In the genomic region with DNA sequence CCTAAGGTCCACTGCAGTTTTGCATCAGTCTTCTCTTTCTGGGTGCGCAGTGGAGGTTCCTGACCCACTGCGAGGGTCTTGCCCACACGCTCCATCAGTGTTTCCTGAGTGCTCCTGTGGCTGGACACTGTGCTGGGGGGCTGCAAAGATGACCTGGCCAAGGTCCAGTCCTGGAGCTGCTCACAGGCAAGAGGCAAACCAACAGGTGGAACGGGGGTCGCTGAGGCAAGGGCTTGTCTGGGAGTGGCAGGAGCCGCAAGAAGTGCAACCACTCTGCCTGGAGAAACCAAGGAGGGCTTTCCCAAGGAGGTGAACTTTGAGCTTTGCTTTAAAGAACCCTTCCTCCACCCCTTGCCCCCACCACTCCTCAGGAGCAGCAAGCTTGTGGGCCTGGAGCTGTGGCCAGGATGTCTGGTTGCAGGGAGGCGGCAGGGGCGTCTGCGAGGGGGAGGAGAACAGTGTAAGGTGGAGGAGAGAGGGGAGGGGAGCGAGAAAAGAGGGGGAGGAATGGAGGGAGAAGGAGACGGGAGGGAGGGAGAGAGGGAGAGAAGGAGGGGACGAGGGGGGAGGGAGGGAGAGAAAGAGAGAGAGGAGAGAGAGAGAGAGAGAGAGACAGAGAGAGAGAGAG, we compare ENCODE assay signal across 24 cellular contexts. TPM values are rescaled to one million over a fixed set of nuclear protein-coding genes. Genes with fewer than 3 reads are reported as not detected.
DNase-seq lines count a peak whose midpoint lies in the region; ATAC-seq, FAIRE-seq and TF ChIP-seq lines count a peak whose summit lies in the region.
"Had no signal": no experiment of that assay in that cellular context is flagged by ENCODE, and none has a peak within 500 bp of the region (broad histone marks: within the 10 kb centered on the region; RNA-seq: fewer than 3 reads in every experiment).

No MANE protein-coding gene starts in this region.

- H3K9ac ChIP-seq in HepG2 (ENCODE audit: insufficient read depth, low read depth, low read length) = no peak overlapping the region
- H3K9ac ChIP-seq in smooth muscle cell (ENCODE audit: low read depth) = no peak overlapping the region
- H3K9ac ChIP-seq: BLaER1 treated with 17β-estradiol and CSF1 and Interleukin-3, amounts not matched to agents 10 nM and 100 nM had no signal

- H3F3A ChIP-seq in smooth muscle cell (ENCODE audit: low read depth) = no peaks in the 10 kb centered on the region

- peaks cover 2 to 4% of the 10 kb centered on the region in 2 experiments; a peak in 2 of 5 replicates for H3K36me3 ChIP-seq in HepG2 (replicated peaks in 1 of 2; ENCODE audit: control insufficient read depth in 1 of 2, insufficient read depth in 2 of 2, low read length in 2 of 2)
- H3K36me3 ChIP-seq in right lobe of liver = no peaks in the 10 kb centered on the region
- no peaks in the 10 kb centered on the region for H3K36me3 ChIP-seq in smooth muscle cell (ENCODE audit: low read depth)
- H3K36me3 ChIP-seq: BLaER1 treated with 17β-estradiol and CSF1 and Interleukin-3, amounts not matched to agents 10 nM and 100 nM; heart right ventricle; MG63; prostate gland; thyroid gland had no signal

- 43% methylated on average over 12 of the region's 12 CpGs for WGBS in HepG2 (ENCODE audit: low lambda C conversion rate)
- 16% methylated on average over 7 of the region's 12 CpGs for WGBS in right lobe of liver (ENCODE audit: insufficient coverage, low coverage, low lambda C conversion rate, missing lambda C conversion rate)
- 78% methylated on average over 6 of the region's 12 CpGs for WGBS in smooth muscle cell (ENCODE audit: low lambda C conversion rate)

- H3K4me3 ChIP-seq in HepG2 (replicated peaks in 1 of 3; ENCODE audit: insufficient read depth in 1 of 3, low read depth in 2 of 3, low read length in 3 of 3) (peak overlapping the region; percentile 58 to 81 (median 70)), right lobe of liver (no peak overlapping the region), iPS-11a (ENCODE audit: low read depth, low read length) (peak overlapping the region; percentile 52), smooth muscle cell (no peak overlapping the region)
- H3K4me3 ChIP-seq: BLaER1 treated with 17β-estradiol and CSF1 and Interleukin-3, amounts not matched to agents 10 nM and 100 nM; MG63; prostate gland; thyroid gland had no signal

- TF ChIP-seq RAD21 in HepG2 (CRISPR knock-in tag; IDR thresholded peaks at IDR 0.05) = no peak

- in situ Hi-C loops in HepG2 (cut with HindIII; ENCODE audit: extremely low pct_ligation_motif_present, low pct_unique_long_range_greater_than_20kb) = loop anchor here (5.0 to 25.0 kb wide), 2 partner anchors 74 to 566 kb away; a partner anchor contains a TSS

- H3K9me3 ChIP-seq in HepG2 (ENCODE audit: low read length) = no peaks in the 10 kb centered on the region
- H3K9me3 ChIP-seq in right lobe of liver = no peaks in the 10 kb centered on the region
- no peaks in the 10 kb centered on the region for H3K9me3 ChIP-seq in smooth muscle cell (replicated peaks; ENCODE audit: low read depth)
- H3K9me3 ChIP-seq: Caco-2, heart right ventricle, MG63, prostate gland, thyroid gland had no signal

- no peak overlapping the region for H2AFZ ChIP-seq in HepG2 (ENCODE audit: low read length)
- H2AFZ ChIP-seq in smooth muscle cell (ENCODE audit: low read depth) = no peak overlapping the region

- no peak for DNase-seq in HepG2 (ENCODE audit: low spot score)
- DNase-seq in right lobe of liver = no peak
- DNase-seq in smooth muscle cell (lab: John Stamatoyannopoulos, UW; ENCODE audit: unreplicated experiment) = no peak
- no peak for DNase-seq in ecto neural progenitor cell (ENCODE audit: low spot score)
- DNase-seq in stimulated activated CD4-positive, alpha-beta T cell treated with anti-CD3 and anti-CD28 coated beads, Interleukin-2, amount 100 ng/mL, for 48 hours = no peak
- DNase-seq in midbrain (lab: John Stamatoyannopoulos, UW) = no peak
- DNase-seq: NCI-H1436 treated with DMSO at 0.1 percent for 48 hours had no signal

- peaks cover 17% of the 10 kb centered on the region for H3K79me2 ChIP-seq in HepG2 (ENCODE audit: insufficient read depth, low read length)
- no peaks in the 10 kb centered on the region for H3K79me2 ChIP-seq in smooth muscle cell (ENCODE audit: low read depth)

- no peaks in the 10 kb centered on the region for H3K27me3 ChIP-seq in HepG2 (ENCODE audit: control insufficient read depth in 1 of 2, insufficient read depth in 2 of 2, low read length in 2 of 2)
- H3K27me3 ChIP-seq in right lobe of liver = peaks cover 0 to 10% of the 10 kb centered on the region in 2 donors
- peaks cover 59% of the 10 kb centered on the region for H3K27me3 ChIP-seq in smooth muscle cell (ENCODE audit: low read depth)

- TF ChIP-seq EP300 in HepG2 (IDR thresholded peaks at IDR 0.05; ENCODE audit: low read depth in 2 of 2, low read length in 2 of 2) (no peak), HepG2 (CRISPR knock-in tag; IDR thresholded peaks at IDR 0.05; ENCODE audit: borderline replicate concordance) (no peak)

- CTCF ChIA-PET in HepG2 (lab: Yijun Ruan, JAX; ENCODE audit: low intra/inter-chr PET ratio, low total read pairs) = interaction anchor here (2.7 kb wide), 1 partner anchor 141 kb away, joined by 17 read pairs; no protein-coding TSS in a partner anchor

- H3K4me1 ChIP-seq in HepG2 (ENCODE audit: insufficient read depth, low read length) = peaks cover 85% of the 10 kb centered on the region
- peaks cover 0 to 22% (median 9%) of the 10 kb centered on the region in 4 donors for H3K4me1 ChIP-seq in right lobe of liver
- H3K4me1 ChIP-seq in smooth muscle cell (ENCODE audit: low read depth) = peaks cover 8% of the 10 kb centered on the region
- H3K4me1 ChIP-seq: BLaER1 treated with 17β-estradiol and CSF1 and Interleukin-3, amounts not matched to agents 10 nM and 100 nM had no signal

- H4K20me1 ChIP-seq in HepG2 (ENCODE audit: insufficient read depth, low read length) (no peaks in the 10 kb centered on the region), smooth muscle cell (ENCODE audit: low read depth) (peaks cover 5% of the 10 kb centered on the region)

- no peak for FAIRE-seq in HepG2 (lab: Jason Lieb, UNC)
- FAIRE-seq: GM12891, keratinocyte had no signal

- TF ChIP-seq POLR2A in HepG2 (IDR thresholded peaks at IDR 0.05; ENCODE audit: insufficient read depth in 1 of 2, low read depth in 2 of 2, low read length in 2 of 2) = no peak
- no peak for TF ChIP-seq POLR2A in right lobe of liver (IDR thresholded peaks at IDR 0.05)

- POLR2A ChIA-PET in HepG2 (lab: Yijun Ruan, JAX) = interaction anchor here (1.0 to 1.8 kb wide), 5 partner anchors 10 to 74 kb away, joined by 3 to 12 read pairs (median 4); no protein-coding TSS in a partner anchor

- no peak for TF ChIP-seq CTCF in HepG2 (CRISPR knock-in tag; IDR thresholded peaks at IDR 0.05)
- no peak for TF ChIP-seq CTCF in right lobe of liver (IDR thresholded peaks at IDR 0.05)
- no peak for TF ChIP-seq CTCF in smooth muscle cell (IDR thresholded peaks at IDR 0.05; ENCODE audit: borderline replicate concordance, insufficient read depth, poor library complexity, severe bottlenecking)

- ATAC-seq in HepG2 (no peak), right lobe of liver (no peak)

- no peak overlapping the region for H3K27ac ChIP-seq in HepG2 (ENCODE audit: extremely low read length, insufficient read depth, low read length)
- H3K27ac ChIP-seq in right lobe of liver = no peak overlapping the region
- peak overlapping the region; percentile 19 for H3K27ac ChIP-seq in angular gyrus (ENCODE audit: low read depth, low read length)
- no peak overlapping the region for H3K27ac ChIP-seq in smooth muscle cell (ENCODE audit: low read depth)
- H3K27ac ChIP-seq: BLaER1 treated with 17β-estradiol and CSF1 and Interleukin-3, amounts not matched to agents 10 nM and 100 nM; heart right ventricle; prostate gland; thyroid gland had no signal

- H3K4me2 ChIP-seq in HepG2 (ENCODE audit: low read depth, low read length) = peak overlapping the region; percentile 85
- H3K4me2 ChIP-seq in smooth muscle cell = peak overlapping the region; percentile 79
- H3K4me2 ChIP-seq: BLaER1 treated with 17β-estradiol and CSF1 and Interleukin-3, amounts not matched to agents 10 nM and 100 nM had no signal

- intact Hi-C loops in HepG2 (cut with micrococcal nuclease; ENCODE audit: unreplicated experiment) (loop anchor here (1.0 kb wide), 1 partner anchor 28 kb away; no protein-coding TSS in a partner anchor), right lobe of liver (cut with DNase I) (no loop called here)

- BruUV-seq in HepG2 (replicated peaks; lab: Mats Ljungman, UMichigan) = TSS peak; percentile 53

TF ChIP-seq in HepG2, 621 proteins besides CTCF, POLR2A, EP300 and RAD21 (continues in another document):
- TF ChIP-seq SRSF1 (optimal IDR thresholded peaks at IDR 0.05; ENCODE audit: low read depth, low read length) = peak; percentile 2
- 0 out of 2 replicates have a peak, but pooled peaks have one; percentile 32 for TF ChIP-seq PCBP1 (IDR thresholded peaks at IDR 0.05; ENCODE audit: borderline replicate concordance, low read depth, low read length)
- no peak for TF ChIP-seq ZNF605 (CRISPR knock-in tag; IDR thresholded peaks at IDR 0.05)

RNA-seq across cellular contexts. Expression of a gene that starts 0.4 kb away (rescaled TPM):
- total RNA-seq in HepG2 (2016; rRNA removed; fragmentation: Illumina TruSeq; extraction: Trizol) (76.7 and 78.2 TPM in 2 replicates), right lobe of liver (under 1 TPM in 2 of 6 experiments, not detected in 4; 0.18 to 0.56 TPM), smooth muscle cell (not detected in 2 replicates)
- 5.2 and 5.6 TPM in 2 replicates for total RNA-seq in HepG2 (2016; cell fraction: cytosol; rRNA removed; fragmentation: Illumina TruSeq; extraction: Trizol; ENCODE audit: low read depth)
- total RNA-seq in HepG2 (2016; cell fraction: insoluble cytoplasmic fraction; rRNA removed; fragmentation: Illumina TruSeq; extraction: Trizol) = 71.9 and 77.2 TPM in 2 replicates
- total RNA-seq in HepG2 (2016; cell fraction: membrane; rRNA removed; fragmentation: Illumina TruSeq; extraction: Trizol) = 30.7 and 32.7 TPM in 2 replicates
- 36.3 and 39.1 TPM in 2 replicates for total RNA-seq in HepG2 (2016; cell fraction: nucleus; rRNA removed; fragmentation: Illumina TruSeq; extraction: Trizol)
- polyA plus RNA-seq in HepG2 (2011; rRNA removed) (8.3 and 15.9 TPM in 2 replicates), smooth muscle cell (0.33 TPM in 1 of 2 replicates, not detected in the other)
- 7.9 and 22.0 TPM in 2 replicates for polyA plus RNA-seq in HepG2 (2011; cell fraction: cytosol; rRNA removed)
- polyA plus RNA-seq in HepG2 (2011; cell fraction: nucleus; rRNA removed) = 10.3 and 30.4 TPM in 2 replicates
- polyA plus RNA-seq in HepG2 (2012) = 15.3 and 18.2 TPM in 2 replicates
- polyA plus RNA-seq in HepG2 (2016; cell fraction: cytosol; fragmentation: Illumina TruSeq; extraction: Trizol; ENCODE audit: low read depth) = 3.4 and 4.4 TPM in 2 replicates
- polyA plus RNA-seq in HepG2 (2016; cell fraction: insoluble cytoplasmic fraction; fragmentation: Illumina TruSeq; extraction: Trizol; ENCODE audit: low read depth) = 78.3 and 86.6 TPM in 2 replicates
- polyA plus RNA-seq in HepG2 (2016; cell fraction: membrane; fragmentation: Illumina TruSeq; extraction: Trizol; ENCODE audit: low read depth) = 24.2 and 24.8 TPM in 2 replicates
- polyA plus RNA-seq in HepG2 (2016; cell fraction: nucleus; fragmentation: Illumina TruSeq; extraction: Trizol; ENCODE audit: insufficient read depth, low read depth) = 69.9 and 75.7 TPM in 2 replicates
- polyA minus RNA-seq in HepG2 (2011; rRNA and poly(A)+ RNA removed; ENCODE audit: low replicate concordance) = 27.3 TPM in 1 of 2 replicates, not detected in the other
- 4.8 and 16.6 TPM in 2 replicates for polyA minus RNA-seq in HepG2 (2011; cell fraction: cytosol; rRNA and poly(A)+ RNA removed)
- polyA minus RNA-seq in HepG2 (2011; cell fraction: nucleus; rRNA and poly(A)+ RNA removed) = 4.5 and 6.4 TPM in 2 replicates
- total RNA-seq: activated CD4-positive, alpha-beta memory T cell treated with anti-CD3 and anti-CD28 coated beads for 36 hours; activated naive CD4-positive, alpha-beta T cell treated with anti-CD3 and anti-CD28 coated beads, Interleukin-2, amount 50 U/mL, for 72 hours; activated T-helper 17 cell treated with anti-CD3 and anti-CD28 coated beads, Interleukin-2, amount 50 U/mL, for 72 hours; aorta; Caco-2; heart right ventricle; lower leg skin; mononuclear cell; natural killer cell treated with Interleukin-12 subunit alpha and Interleukin-12 subunit beta and Interleukin-15 and Interleukin-18, amount 100 ng/mL, for 72 hours had no signal
- polyA plus RNA-seq: aorta, keratinocyte had no signal

Comparison
In these comparisons a context has a peak if more than half of its experiments do, and no peak if none do; other contexts are left out.
1. H3K4me3 ChIP-seq: peak in HepG2 (3 of 3) and iPS-11a (single experiment); none in right lobe of liver (0 of 3) and smooth muscle cell (single experiment).